In the genomic region with DNA sequence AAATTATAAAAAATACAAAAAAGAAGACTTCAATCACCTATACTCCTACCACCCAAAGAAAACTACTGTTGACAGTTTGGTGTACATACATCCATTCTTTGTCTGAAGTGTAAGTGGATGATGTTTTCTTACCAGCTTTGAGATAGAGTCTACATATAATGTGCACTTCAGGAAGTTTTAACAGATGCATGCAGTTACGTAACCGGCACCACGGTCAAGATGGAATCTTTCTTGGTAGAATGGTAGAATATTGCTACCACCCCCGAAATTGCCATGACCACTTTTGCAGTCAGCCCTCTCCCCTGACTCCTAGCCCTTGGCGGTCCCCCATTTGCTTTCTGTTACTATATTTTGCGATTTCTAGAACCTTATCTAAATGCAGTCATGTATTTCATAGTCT, we compare ENCODE assay signal across 1 cellular context.
TF ChIP-seq lines count a peak whose summit lies in the region.

No MANE protein-coding gene starts in this region.

TF ChIP-seq in endothelial cell of umbilical vein, 7 proteins besides CTCF, POLR2A, EP300 and RAD21 (continued from another document):
- TF ChIP-seq MAX (IDR thresholded peaks at IDR 0.05; ENCODE audit: insufficient read depth, insufficient read length) (no peak), POLR2AphosphoS5 (IDR thresholded peaks at IDR 0.05; ENCODE audit: insufficient read depth, low read depth, low read length) (no peak), FOS (IDR thresholded peaks at IDR 0.05; ENCODE audit: borderline replicate concordance, insufficient read depth, low read length) (no peak), EZH2 (IDR thresholded peaks at IDR 0.05; ENCODE audit: borderline replicate concordance, low read depth, low read length, severe bottlenecking) (no peak)
TF ChIP-seq in endothelial cell of umbilical vein: peak in this region for 0.
